28 cellular contexts compared by ENCODE assay signal in genomic region chr7:128162666-128163065, GRCh38.
"Had no signal": no experiment of that assay in that cellular context is flagged by ENCODE, and none has a peak within 500 bp of the region (broad histone marks: within the 10 kb centered on the region; RNA-seq: fewer than 3 reads in every experiment).

No MANE protein-coding gene starts in this region.

- H3K36me3 Mint-ChIP-seq: activated naive CD4-positive, alpha-beta T cell treated with anti-CD3 and anti-CD28 coated beads, Interleukin-2, amount 10 ng/mL, durations not matched to agents 7 days and 5 days had no signal

- H3K36me3 ChIP-seq: ascending aorta, MG63, Peyer's patch, SJCRH30 had no signal

- H3K9me2 ChIP-seq: SK-N-SH had no signal

- ATAC-seq: activated T-cell treated with anti-CD3 and anti-CD28 coated beads, Interleukin-2, amount 50 U/mL, for 4 hours; body of pancreas had no signal

- H3K4me3 ChIP-seq: ascending aorta, body of pancreas, MG63, Peyer's patch, SJCRH30 had no signal

- H3K4me2 ChIP-seq: SK-N-SH had no signal

- H3K4me1 ChIP-seq: SJCRH30 had no signal

- H3K9me3 ChIP-seq: ascending aorta, body of pancreas, MG63, SJCRH30, SK-N-SH had no signal

- H3K27ac ChIP-seq: ascending aorta, body of pancreas, Peyer's patch, SJCRH30, VCaP had no signal

- DNase-seq: activated CD4-positive, alpha-beta memory T cell treated with anti-CD3 and anti-CD28 coated beads, Interleukin-2, amount 10 ng/mL, durations not matched to agents 7 days and 5 days; activated CD4-positive, alpha-beta T cell treated with anti-CD3 and anti-CD28 coated beads, Interleukin-2, amount 10 ng/mL, durations not matched to agents 7 days and 5 days; activated CD4-positive, CD25-positive, alpha-beta regulatory T cell; activated gamma-delta T cell treated with Interleukin-2 at 50 U/mL for 16 hours; activated naive CD4-positive, alpha-beta T cell treated with anti-CD3 and anti-CD28 coated beads, Interleukin-2, amount 10 ng/mL, durations not matched to agents 7 days and 5 days; activated T-cell treated with anti-CD3 and anti-CD28 coated beads, Interleukin-2, amount 50 U/mL, for 4 hours; amniotic stem cell; body of pancreas; central memory CD4-positive, alpha-beta T cell; MG63; MV-4-11; NCI-H1092 treated with DMSO at 0.1 percent for 48 hours; NCI-H1417 treated with DMSO at 0.1 percent for 48 hours; NCI-H1694; NCI-H2029; NCI-H2107; NCI-H345; NCI-H510A; NCI-H69; NK-92 treated with Interleukin-12 subunit alpha and Interleukin-12 subunit beta, amount 100 ng/mL, for 24 hours; OCI-M1; Peyer's patch; Right ventricle myocardium superior; SJCRH30; SK-N-SH; T-helper 1 cell had no signal

- H3K9me3 Mint-ChIP-seq: activated CD4-positive, alpha-beta memory T cell treated with anti-CD3 and anti-CD28 coated beads, Interleukin-2, amount 10 ng/mL, durations not matched to agents 7 days and 5 days; activated CD4-positive, alpha-beta T cell treated with anti-CD3 and anti-CD28 coated beads, Interleukin-2, amount 10 ng/mL, durations not matched to agents 7 days and 5 days; activated naive CD4-positive, alpha-beta T cell treated with anti-CD3 and anti-CD28 coated beads, Interleukin-2, amount 10 ng/mL, durations not matched to agents 7 days and 5 days; activated T-cell treated with anti-CD3 and anti-CD28 coated beads, Interleukin-2, amount 50 U/mL, for 4 hours had no signal

- H3K4me3 Mint-ChIP-seq: activated CD4-positive, alpha-beta memory T cell treated with anti-CD3 and anti-CD28 coated beads, Interleukin-2, amount 10 ng/mL, durations not matched to agents 7 days and 5 days; activated CD4-positive, alpha-beta T cell treated with anti-CD3 and anti-CD28 coated beads, Interleukin-2, amount 10 ng/mL, durations not matched to agents 7 days and 5 days; activated naive CD4-positive, alpha-beta T cell treated with anti-CD3 and anti-CD28 coated beads, Interleukin-2, amount 10 ng/mL, durations not matched to agents 7 days and 5 days; activated T-cell treated with anti-CD3 and anti-CD28 coated beads, Interleukin-2, amount 50 U/mL, for 4 hours had no signal

- H3K27ac Mint-ChIP-seq: activated CD4-positive, alpha-beta memory T cell treated with anti-CD3 and anti-CD28 coated beads, Interleukin-2, amount 10 ng/mL, durations not matched to agents 7 days and 5 days; activated CD4-positive, alpha-beta T cell treated with anti-CD3 and anti-CD28 coated beads, Interleukin-2, amount 10 ng/mL, durations not matched to agents 7 days and 5 days; activated naive CD4-positive, alpha-beta T cell treated with anti-CD3 and anti-CD28 coated beads, Interleukin-2, amount 10 ng/mL, durations not matched to agents 7 days and 5 days had no signal
